1 cellular context compared by ENCODE assay signal in the genomic region with DNA sequence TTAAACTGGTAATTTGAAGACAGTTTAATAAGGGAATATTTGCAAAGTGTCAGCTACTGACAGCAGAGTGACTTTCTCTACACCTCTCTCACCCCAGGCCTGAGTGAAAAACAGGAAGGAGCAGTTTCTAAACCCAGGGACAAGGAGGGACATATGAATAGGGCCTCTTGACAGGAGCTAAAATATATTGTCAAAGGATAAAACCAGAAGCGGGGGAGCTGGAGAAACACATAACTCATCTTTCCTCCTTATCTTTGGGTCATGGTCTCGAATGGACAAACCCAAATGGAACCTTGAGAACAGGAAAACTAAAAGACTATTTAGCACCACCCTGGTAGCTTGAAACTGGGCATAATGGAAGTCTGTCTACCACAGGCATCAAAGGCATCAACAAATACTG.
TF ChIP-seq lines count a peak whose summit lies in the region.

No MANE protein-coding gene starts in this region.

TF ChIP-seq in A549, 52 proteins besides CTCF, POLR2A, EP300 and RAD21 (continued from another document):
- TF ChIP-seq PHF8 (IDR thresholded peaks at IDR 0.05; ENCODE audit: borderline replicate concordance, low read depth) (no peak), CBX2 (IDR thresholded peaks at IDR 0.05; ENCODE audit: borderline replicate concordance, low read depth) (no peak), RARB (CRISPR knock-in tag; IDR thresholded peaks at IDR 0.05) (no peak), HEYL (CRISPR knock-in tag; IDR thresholded peaks at IDR 0.05) (no peak), TP53 (CRISPR knock-in tag; IDR thresholded peaks at IDR 0.05) (no peak), KDM5A (IDR thresholded peaks at IDR 0.05) (no peak), CEBPB (IDR thresholded peaks at IDR 0.05) (no peak), ZNF302 (CRISPR knock-in tag; IDR thresholded peaks at IDR 0.05) (no peak)
- TF ChIP-seq, protein P1, sequence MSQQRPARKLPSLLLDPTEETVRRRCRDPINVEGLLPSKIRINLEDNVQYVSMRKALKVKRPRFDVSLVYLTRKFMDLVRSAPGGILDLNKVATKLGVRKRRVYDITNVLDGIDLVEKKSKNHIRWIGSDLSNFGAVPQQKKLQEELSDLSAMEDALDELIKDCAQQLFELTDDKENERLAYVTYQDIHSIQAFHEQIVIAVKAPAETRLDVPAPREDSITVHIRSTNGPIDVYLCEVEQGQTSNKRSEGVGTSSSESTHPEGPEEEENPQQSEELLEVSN (IDR thresholded peaks at IDR 0.05; ENCODE audit: borderline replicate concordance, low read depth) = no peak
TF ChIP-seq in A549: peak in this region for 0.
